Comparison of ENCODE assay signal across 1 cellular context in the genomic region with DNA sequence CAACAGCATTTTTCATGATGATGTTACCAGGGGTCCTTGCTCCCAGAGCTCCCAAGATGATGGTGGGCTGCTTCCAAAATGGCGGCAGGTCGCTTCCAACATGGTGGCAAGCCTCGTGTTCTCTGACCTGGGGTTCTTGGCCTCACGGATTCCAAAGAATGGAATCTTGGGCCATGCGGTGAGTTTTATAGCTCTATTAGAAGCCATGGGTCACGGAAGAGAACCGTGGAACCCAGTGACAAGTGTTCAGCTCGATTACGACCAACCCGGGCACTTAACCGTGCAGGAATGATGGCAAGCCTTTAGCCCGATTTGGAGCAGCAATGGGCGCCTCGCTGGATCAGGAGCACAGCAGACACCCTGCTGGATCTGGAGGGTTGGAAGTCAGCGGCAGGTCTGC. TPM values are rescaled to one million over a fixed set of nuclear protein-coding genes. Genes with fewer than 3 reads are reported as not detected.
"Had no signal": no experiment of that assay in that cellular context is flagged by ENCODE, and none has a peak within 500 bp of the region (broad histone marks: within the 10 kb centered on the region; RNA-seq: fewer than 3 reads in every experiment).

No MANE protein-coding gene starts in this region.

RNA-seq across cellular contexts. Expression of gene PRR5L, which starts 28.9 kb away (rescaled TPM):
- total RNA-seq: HepG2 had no signal
